ENCODE assay signal across 8 cellular contexts in the genomic region with DNA sequence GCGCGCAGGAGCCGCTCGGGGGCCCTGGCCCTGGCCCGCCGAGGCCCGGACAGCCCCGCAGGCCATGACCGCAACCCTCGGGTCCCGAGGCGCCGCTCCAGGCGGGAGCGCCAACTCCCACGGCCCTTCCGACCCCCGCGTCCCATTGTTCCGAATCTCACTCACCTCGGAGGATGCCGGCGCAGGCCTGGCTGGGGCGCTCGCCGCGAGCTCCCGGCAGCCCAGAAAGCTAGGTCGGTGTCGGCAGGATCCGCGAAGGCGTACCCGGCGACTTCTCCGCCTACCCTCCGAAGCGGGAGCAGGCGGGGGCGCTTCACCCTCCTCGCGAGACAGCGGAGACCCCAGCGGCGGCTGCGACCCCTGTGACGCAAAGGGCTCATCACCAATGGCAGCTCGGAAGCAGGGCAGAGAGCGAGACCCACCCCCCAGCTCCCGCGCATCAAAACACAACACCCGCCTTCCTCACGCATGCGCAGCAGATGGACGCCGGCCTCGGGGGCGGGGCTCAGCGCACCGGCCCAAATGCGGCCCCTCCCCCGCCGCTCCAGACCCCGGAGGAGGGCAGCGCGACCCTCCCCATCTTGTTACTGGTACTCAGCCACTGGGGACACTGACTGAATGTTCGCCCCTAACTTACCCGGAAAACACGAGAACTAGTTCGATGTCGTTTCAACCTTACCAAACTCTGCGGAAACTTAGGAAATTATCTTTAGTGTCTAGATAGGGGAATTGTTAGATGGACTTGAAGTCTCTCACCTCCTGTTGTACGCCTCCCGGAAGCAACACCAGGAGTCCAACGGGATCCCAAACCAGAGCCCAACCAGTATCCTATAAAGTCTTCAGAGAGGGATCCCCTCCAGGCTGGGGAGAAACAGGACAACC. TPM values are rescaled to one million over a fixed set of nuclear protein-coding genes. Genes with fewer than 3 reads are reported as not detected.
DNase-seq lines count a peak whose midpoint lies in the region; ATAC-seq, FAIRE-seq and TF ChIP-seq lines count a peak whose summit lies in the region.

No MANE protein-coding gene starts in this region.

- H2AFZ ChIP-seq in H1 (ENCODE audit: low read length) = 0 out of 2 replicates have a peak overlapping the region, but pooled peaks have one; percentile 17

- peak; percentile 93 for DNase-seq in COR-L47 (lab: John Stamatoyannopoulos, UW)
- peak; percentile 91 for DNase-seq in HT1080 (ENCODE audit: low read depth)
- peak; percentile 67 to 81 for DNase-seq in NOMO-1 (lab: John Stamatoyannopoulos, UW; ENCODE audit: unreplicated experiment in 2 of 2)
- peak; percentile 96 for DNase-seq in activated CD8-positive, alpha-beta memory T cell treated with anti-CD3 and anti-CD28 coated beads, Interleukin-2, amount 10 ng/mL, durations not matched to agents 7 days and 5 days
- DNase-seq in H1 (ENCODE audit: low read depth in 1 of 2, low spot score in 2 of 2) = peak; percentile 95 to 97
- peak; percentile 99 for DNase-seq in mesendoderm
- DNase-seq in stimulated activated CD8-positive, alpha-beta memory T cell treated with anti-CD3 and anti-CD28 coated beads, Interleukin-15, amount 100 ng/mL, for 1 hour (ENCODE audit: low read depth) = peak; percentile 91

- H3K79me2 ChIP-seq in H1 (ENCODE audit: control insufficient read depth in 1 of 2, insufficient read depth in 2 of 2, low read length in 2 of 2) (peaks cover 32 to 62% of the 10 kb centered on the region in 2 experiments), mesendoderm (ENCODE audit: control insufficient read depth, insufficient read depth, low read length) (peaks cover 46% of the 10 kb centered on the region)

- CTCF ChIA-PET in activated CD8-positive, alpha-beta memory T cell treated with anti-CD3 and anti-CD28 coated beads, Interleukin-2, amount 10 ng/mL, durations not matched to agents 7 days and 5 days (lab: Charles Lee) = interaction anchor here (0.7 to 4.9 kb wide), 10 partner anchors 10 to 474 kb away, joined by 3 to 45 read pairs (median 10); partner anchors contain the start of genes DNAJA1, NDUFB6 and RIGI
- CTCF ChIA-PET in H1 (lab: Charles Lee; ENCODE audit: partially characterized antibody) = interaction anchor here (0.6 to 3.8 kb wide), 9 partner anchors 15 to 172 kb away, joined by 3 to 18 read pairs (median 7); partner anchors contain the start of gene RIGI

- no peak overlapping the region for H2AK5ac ChIP-seq in H1 (ENCODE audit: low read depth, low read length)
- H2AK5ac ChIP-seq in mesendoderm (ENCODE audit: low read length) = no peak overlapping the region

- TF ChIP-seq CTCF in H1 (IDR thresholded peaks at IDR 0.05; ENCODE audit: control extremely low read depth in 1 of 3, insufficient read depth in 1 of 3, low read depth in 1 of 3, low read length in 3 of 3) = peak in 1 of 3 experiments; percentile 13; a peak in 1 of 4 replicates

- H2BK15ac ChIP-seq in H1 (ENCODE audit: low read length) (no peak overlapping the region), mesendoderm (replicated peaks; ENCODE audit: low read depth) (no peak overlapping the region)

- H3K4me1 Mint-ChIP-seq in activated CD8-positive, alpha-beta memory T cell treated with anti-CD3 and anti-CD28 coated beads, Interleukin-2, amount 10 ng/mL, durations not matched to agents 7 days and 5 days = peaks cover 33% of the 10 kb centered on the region

- H3K79me1 ChIP-seq in H1 (ENCODE audit: low read depth, low read length) (no peaks in the 10 kb centered on the region; the same call in 1 of the 2 replicates), mesendoderm (ENCODE audit: low read length) (peaks cover 3% of the 10 kb centered on the region)

- TF ChIP-seq POLR2A in H1 (IDR thresholded peaks at IDR 0.05; ENCODE audit: control extremely low read depth in 1 of 2, low read depth in 2 of 2, low read length in 2 of 2) = peak; percentile 49 to 86

- peaks cover 13% of the 10 kb centered on the region for H3K36me3 Mint-ChIP-seq in activated CD8-positive, alpha-beta memory T cell treated with anti-CD3 and anti-CD28 coated beads, Interleukin-2, amount 10 ng/mL, durations not matched to agents 7 days and 5 days

- no peak overlapping the region for H3K4ac ChIP-seq in H1 (replicated peaks; ENCODE audit: insufficient read length, low read depth, low read length)
- peak overlapping the region; percentile 46 for H3K4ac ChIP-seq in mesendoderm (ENCODE audit: low read depth, low read length)

- no peak for TF ChIP-seq RAD21 in H1 (IDR thresholded peaks at IDR 0.05 in 1 of 2, conservative IDR thresholded peaks at IDR 0.05 in 1 of 2; ENCODE audit: low read depth in 2 of 2, low read length in 2 of 2)

- no peaks in the 10 kb centered on the region for H3K9me3 Mint-ChIP-seq in activated CD8-positive, alpha-beta memory T cell treated with anti-CD3 and anti-CD28 coated beads, Interleukin-2, amount 10 ng/mL, durations not matched to agents 7 days and 5 days (ENCODE audit: low read depth)

- H3K9ac ChIP-seq in H1 (replicated peaks in 1 of 4; ENCODE audit: extremely low read depth in 1 of 4, low read depth in 3 of 4, low read length in 3 of 4) (peak overlapping the region; percentile 91 to 97 (median 94)), mesendoderm (ENCODE audit: low read length) (peak overlapping the region; percentile 82)

- no peaks in the 10 kb centered on the region for H3K9me3 ChIP-seq in H1 (ENCODE audit: insufficient read depth in 2 of 2, low read depth in 1 of 2, low read length in 1 of 2)

- ATAC-seq in GM21367 (IDR thresholded peaks at IDR 0.05; ENCODE audit: unreplicated experiment) = peak; percentile 56
- peak; percentile 83 for ATAC-seq in activated CD8-positive, alpha-beta memory T cell treated with anti-CD3 and anti-CD28 coated beads, Interleukin-2, amount 10 ng/mL, durations not matched to agents 7 days and 5 days

- peak overlapping the region; percentile 29 for H4K91ac ChIP-seq in H1 (replicated peaks; ENCODE audit: insufficient read length, low read length)

- no peak for FAIRE-seq in H1 (lab: Jason Lieb, UNC)

- peak overlapping the region; percentile 96 for H3K4me3 Mint-ChIP-seq in activated CD8-positive, alpha-beta memory T cell treated with anti-CD3 and anti-CD28 coated beads, Interleukin-2, amount 10 ng/mL, durations not matched to agents 7 days and 5 days

- H3K27ac Mint-ChIP-seq in activated CD8-positive, alpha-beta memory T cell treated with anti-CD3 and anti-CD28 coated beads, Interleukin-2, amount 10 ng/mL, durations not matched to agents 7 days and 5 days = peak overlapping the region; percentile 98

- no peak overlapping the region for H2BK20ac ChIP-seq in H1 (ENCODE audit: low read length)

- TF ChIP-seq EP300 in H1 (IDR thresholded peaks at IDR 0.05; ENCODE audit: borderline replicate concordance in 1 of 2, low read depth in 2 of 2, low read length in 2 of 2) = peak in 1 of 2 experiments; percentile 9; a peak in 1 of 3 replicates

- H3K27ac ChIP-seq in H1 (ENCODE audit: low read depth, low read length) (peak overlapping the region; percentile 89), mesendoderm (ENCODE audit: low read depth, low read length) (peak overlapping the region; percentile 85)

- POLR2A ChIA-PET in H1 (lab: Charles Lee; ENCODE audit: partially characterized antibody) = interaction anchor here (0.7 to 3.9 kb wide), 12 partner anchors 9 to 474 kb away, joined by 3 to 24 read pairs (median 8); partner anchors contain the start of genes DNAJA1 and NDUFB6

- H2BK5ac ChIP-seq in H1 (ENCODE audit: low read depth, low read length) (peak overlapping the region; percentile 90), mesendoderm (ENCODE audit: low read length) (peak overlapping the region; percentile 2)

- H4K5ac ChIP-seq in H1 (ENCODE audit: insufficient read length, low read depth, low read length) = peak overlapping the region; percentile 54
- H4K5ac ChIP-seq in mesendoderm (ENCODE audit: low read length) = no peak overlapping the region

- H3K36me3 ChIP-seq in H1 (ENCODE audit: control insufficient read depth in 2 of 4, insufficient read depth in 4 of 4, low read length in 3 of 4) (peaks cover 0 to 5% (median 0%) of the 10 kb centered on the region in 4 experiments; a peak in 1 of 8 replicates), mesendoderm (ENCODE audit: control insufficient read depth, insufficient read depth, low read length) (no peaks in the 10 kb centered on the region)

- no peaks in the 10 kb centered on the region for H3K27me3 ChIP-seq in H1 (replicated peaks in 1 of 4; ENCODE audit: control insufficient read depth in 3 of 4, extremely low read depth in 1 of 4, insufficient read depth in 3 of 4, low read length in 3 of 4)
- no peaks in the 10 kb centered on the region for H3K27me3 ChIP-seq in mesendoderm (ENCODE audit: insufficient read depth, low read length, poor library complexity)

- H3K23me2 ChIP-seq in H1 (ENCODE audit: low read depth, low read length) = peaks cover 9% of the 10 kb centered on the region

- H3K4me1 ChIP-seq in H1 (replicated peaks in 1 of 4; ENCODE audit: control insufficient read depth in 3 of 4, insufficient read depth in 4 of 4, low read length in 3 of 4) (peaks cover 0 to 3% (median 0%) of the 10 kb centered on the region in 4 experiments; a peak in 2 of 7 replicates), mesendoderm (ENCODE audit: control insufficient read depth, low read depth, low read length) (no peaks in the 10 kb centered on the region)

- peak overlapping the region; percentile 71; the same call in 1 of the 2 replicates for H2BK12ac ChIP-seq in H1 (ENCODE audit: low read depth, low read length)

- H3K4me3 ChIP-seq in H1 (ENCODE audit: extremely low read depth in 1 of 4, insufficient read depth in 2 of 4, low read depth in 3 of 4, low read length in 4 of 4) (peak overlapping the region; percentile 80 to 97 (median 87)), mesendoderm (ENCODE audit: low read length) (peak overlapping the region; percentile 47)

- peak overlapping the region; percentile 80 to 83 for H3K4me2 ChIP-seq in H1 (ENCODE audit: insufficient read depth in 1 of 2, low read depth in 2 of 2, low read length in 2 of 2)
- peak overlapping the region; percentile 34 for H3K4me2 ChIP-seq in mesendoderm (ENCODE audit: low read length)

- no peak overlapping the region for H3K14ac ChIP-seq in H1 (ENCODE audit: insufficient read length)

- no peak overlapping the region for H3K56ac ChIP-seq in H1 (replicated peaks; ENCODE audit: insufficient read length, low read depth, low read length)
- H3K56ac ChIP-seq in mesendoderm (ENCODE audit: low read length) = peak overlapping the region; percentile 83

- no peak overlapping the region for H3K23ac ChIP-seq in H1 (ENCODE audit: insufficient read length)
- H3K23ac ChIP-seq in mesendoderm (ENCODE audit: low read length) = no peak overlapping the region

- H3K18ac ChIP-seq in H1 (ENCODE audit: extremely low read depth, low read length) (peak overlapping the region; percentile 68; the same call in 1 of the 2 replicates), mesendoderm (ENCODE audit: low read length) (peak overlapping the region; percentile 68)

- H2BK120ac ChIP-seq in H1 (replicated peaks; ENCODE audit: low read depth, low read length) = no peak overlapping the region
- H2BK120ac ChIP-seq in mesendoderm (ENCODE audit: low read depth, low read length) = peak overlapping the region; percentile 31

- H3K27me3 Mint-ChIP-seq in activated CD8-positive, alpha-beta memory T cell treated with anti-CD3 and anti-CD28 coated beads, Interleukin-2, amount 10 ng/mL, durations not matched to agents 7 days and 5 days = no peaks in the 10 kb centered on the region

- H4K8ac ChIP-seq in H1 (ENCODE audit: extremely low read depth, insufficient read depth, low read length) (peak overlapping the region; percentile 94; the same call in 1 of the 2 replicates), mesendoderm (ENCODE audit: low read depth, low read length) (peak overlapping the region; percentile 87)

- WGBS in H1 (ENCODE audit: extremely low coverage in 1 of 2, insufficient coverage in 1 of 2, insufficient read length in 1 of 2, insufficient replicate concordance in 2 of 2, low coverage in 1 of 2, low lambda C conversion rate in 2 of 2, missing lambda C conversion rate in 1 of 2), 2 experiments = 0% methylated on average over 70 of the region's 75 CpGs; no CpG with 5 or more reads in 1 of the 2 experiments
- no CpG with 5 or more reads among the region's 75 CpGs for WGBS in mesendoderm (ENCODE audit: extremely low coverage, insufficient coverage, low lambda C conversion rate)

- peaks cover 11 to 15% of the 10 kb centered on the region in 2 experiments for H4K20me1 ChIP-seq in H1 (replicated peaks in 1 of 2; ENCODE audit: control insufficient read depth in 1 of 2, insufficient read depth in 2 of 2, low read length in 2 of 2)

RNA-seq across cellular contexts. Expression of gene SMIM27, which starts 1.3 kb away (rescaled TPM):
- 9.2 and 12.1 TPM in 2 replicates for total RNA-seq in HT1080 (2014; rRNA removed; shearing (Covaris generic))
- 2.9 and 5.2 TPM in 2 replicates for polyA plus RNA-seq in HT1080 (2015; cell fraction: cytosol; rRNA removed)
- polyA plus RNA-seq in HT1080 (2015; cell fraction: nucleus; rRNA removed) = 0.60 and 1.9 TPM in 2 replicates
- total RNA-seq in activated CD8-positive, alpha-beta memory T cell treated with anti-CD3 and anti-CD28 coated beads, Interleukin-2, amount 10 ng/mL, durations not matched to agents 7 days and 5 days = 10 to 100 TPM; 20.8 to 22.2 TPM
- 15.8 and 18.1 TPM in 2 replicates for total RNA-seq in H1 (2021; fragmentation: NEBNext Ultra II Directional; extraction: Animal tissue kit (Norgen Biotek cat#: 25700))
- 3.6 and 4.3 TPM in 2 replicates for polyA plus RNA-seq in H1 (2011; rRNA removed)
- 6.0 TPM for polyA plus RNA-seq in H1 (2011; cell fraction: cytosol; rRNA removed)
- 9.2 TPM for polyA plus RNA-seq in H1 (2011; cell fraction: nucleus; rRNA removed)
- polyA plus RNA-seq in H1 (2012, experiment 1 of 2) = 16.2 to 37.6 TPM (median 29.0 TPM) in 4 replicates
- polyA plus RNA-seq in H1 (2012, experiment 2 of 2) = 23.2 TPM
- polyA plus RNA-seq in H1 (2013, experiment 1 of 2) = 31.7 TPM
- 30.1 TPM for polyA plus RNA-seq in H1 (2013, experiment 2 of 2)
- 1.3 and 2.4 TPM in 2 replicates for polyA minus RNA-seq in H1 (2011; rRNA and poly(A)+ RNA removed)
- polyA minus RNA-seq in H1 (2011; cell fraction: cytosol; rRNA and poly(A)+ RNA removed) = 5.6 TPM
- polyA minus RNA-seq in H1 (2011; cell fraction: nucleus; rRNA and poly(A)+ RNA removed) = 6.8 TPM
- 25.4 TPM for polyA plus RNA-seq in mesendoderm (2013, experiment 1 of 2)
- polyA plus RNA-seq in mesendoderm (2013, experiment 2 of 2) = 24.7 TPM

RNA-seq across cellular contexts. Expression of gene TOPORS, which starts 1.5 kb away (rescaled TPM):
- total RNA-seq in HT1080 (2014; rRNA removed; shearing (Covaris generic)) = 20.8 and 27.0 TPM in 2 replicates
- 12.2 and 15.1 TPM in 2 replicates for polyA plus RNA-seq in HT1080 (2015; cell fraction: cytosol; rRNA removed)
- polyA plus RNA-seq in HT1080 (2015; cell fraction: nucleus; rRNA removed) = 29.8 and 29.9 TPM in 2 replicates
- total RNA-seq in activated CD8-positive, alpha-beta memory T cell treated with anti-CD3 and anti-CD28 coated beads, Interleukin-2, amount 10 ng/mL, durations not matched to agents 7 days and 5 days = 10 to 100 TPM; 12.1 to 15.2 TPM
- total RNA-seq in H1 (2021; fragmentation: NEBNext Ultra II Directional; extraction: Animal tissue kit (Norgen Biotek cat#: 25700)) = 26.9 and 30.7 TPM in 2 replicates
- 7.9 and 10.3 TPM in 2 replicates for polyA plus RNA-seq in H1 (2011; rRNA removed)
- polyA plus RNA-seq in H1 (2011; cell fraction: cytosol; rRNA removed) = 15.7 TPM
- 7.2 TPM for polyA plus RNA-seq in H1 (2011; cell fraction: nucleus; rRNA removed)
- polyA plus RNA-seq in H1 (2012, experiment 1 of 2) = 14.6 to 24.7 TPM (median 16.4 TPM) in 4 replicates
- polyA plus RNA-seq in H1 (2012, experiment 2 of 2) = 1.0 TPM
- 33.6 TPM for polyA plus RNA-seq in H1 (2013, experiment 1 of 2)
- polyA plus RNA-seq in H1 (2013, experiment 2 of 2) = 32.3 TPM
- 33.0 and 45.2 TPM in 2 replicates for polyA minus RNA-seq in H1 (2011; rRNA and poly(A)+ RNA removed)
- polyA minus RNA-seq in H1 (2011; cell fraction: cytosol; rRNA and poly(A)+ RNA removed) = 18.3 TPM
- polyA minus RNA-seq in H1 (2011; cell fraction: nucleus; rRNA and poly(A)+ RNA removed) = 36.2 TPM
- 35.6 TPM for polyA plus RNA-seq in mesendoderm (2013, experiment 1 of 2)
- polyA plus RNA-seq in mesendoderm (2013, experiment 2 of 2) = 35.5 TPM

RNA-seq across cellular contexts. Expression of gene NDUFB6, which starts 22.1 kb away (rescaled TPM):
- 101 and 142 TPM in 2 replicates for total RNA-seq in HT1080 (2014; rRNA removed; shearing (Covaris generic))
- polyA plus RNA-seq in HT1080 (2015; cell fraction: cytosol; rRNA removed) = 125 and 127 TPM in 2 replicates
- polyA plus RNA-seq in HT1080 (2015; cell fraction: nucleus; rRNA removed) = 55.5 and 66.4 TPM in 2 replicates
- 10 to 100 TPM; 48.7 to 56.6 TPM for total RNA-seq in activated CD8-positive, alpha-beta memory T cell treated with anti-CD3 and anti-CD28 coated beads, Interleukin-2, amount 10 ng/mL, durations not matched to agents 7 days and 5 days
- 61.4 and 62.5 TPM in 2 replicates for total RNA-seq in H1 (2021; fragmentation: NEBNext Ultra II Directional; extraction: Animal tissue kit (Norgen Biotek cat#: 25700))
- polyA plus RNA-seq in H1 (2011; rRNA removed) = 43.6 and 55.8 TPM in 2 replicates
- polyA plus RNA-seq in H1 (2011; cell fraction: cytosol; rRNA removed) = 62.6 TPM
- polyA plus RNA-seq in H1 (2011; cell fraction: nucleus; rRNA removed) = 18.0 TPM
- polyA plus RNA-seq in H1 (2012, experiment 1 of 2) = 42.1 to 62.5 TPM (median 50.8 TPM) in 4 replicates
- 45.8 TPM for polyA plus RNA-seq in H1 (2012, experiment 2 of 2)
- 79.7 TPM for polyA plus RNA-seq in H1 (2013, experiment 1 of 2)
- 80.0 TPM for polyA plus RNA-seq in H1 (2013, experiment 2 of 2)
- 3.6 and 4.3 TPM in 2 replicates for polyA minus RNA-seq in H1 (2011; rRNA and poly(A)+ RNA removed)
- 42.2 TPM for polyA minus RNA-seq in H1 (2011; cell fraction: cytosol; rRNA and poly(A)+ RNA removed)
- polyA minus RNA-seq in H1 (2011; cell fraction: nucleus; rRNA and poly(A)+ RNA removed) = 11.8 TPM
- polyA plus RNA-seq in mesendoderm (2013, experiment 1 of 2) = 95.9 TPM
- polyA plus RNA-seq in mesendoderm (2013, experiment 2 of 2) = 91.7 TPM

RNA-seq across cellular contexts. Expression of gene RIGI, which starts 24.9 kb away (rescaled TPM):
- total RNA-seq in HT1080 (2014; rRNA removed; shearing (Covaris generic)) = 7.3 TPM in 2 replicates
- polyA plus RNA-seq in HT1080 (2015; cell fraction: cytosol; rRNA removed) = 5.1 and 6.0 TPM in 2 replicates
- polyA plus RNA-seq in HT1080 (2015; cell fraction: nucleus; rRNA removed) = 14.6 and 15.9 TPM in 2 replicates
- total RNA-seq in activated CD8-positive, alpha-beta memory T cell treated with anti-CD3 and anti-CD28 coated beads, Interleukin-2, amount 10 ng/mL, durations not matched to agents 7 days and 5 days = 10 to 100 TPM; 27.1 to 40.0 TPM
- 6.6 and 6.7 TPM in 2 replicates for total RNA-seq in H1 (2021; fragmentation: NEBNext Ultra II Directional; extraction: Animal tissue kit (Norgen Biotek cat#: 25700))
- polyA plus RNA-seq in H1 (2011; rRNA removed) = 1.5 and 3.1 TPM in 2 replicates
- 3.1 TPM for polyA plus RNA-seq in H1 (2011; cell fraction: cytosol; rRNA removed)
- polyA plus RNA-seq in H1 (2011; cell fraction: nucleus; rRNA removed) = 1.5 TPM
- 4.3 to 10.0 TPM (median 5.9 TPM) in 4 replicates for polyA plus RNA-seq in H1 (2012, experiment 1 of 2)
- 0.31 TPM for polyA plus RNA-seq in H1 (2012, experiment 2 of 2)
- 5.4 TPM for polyA plus RNA-seq in H1 (2013, experiment 1 of 2)
- polyA plus RNA-seq in H1 (2013, experiment 2 of 2) = 5.2 TPM
- 4.2 and 5.3 TPM in 2 replicates for polyA minus RNA-seq in H1 (2011; rRNA and poly(A)+ RNA removed)
- 3.2 TPM for polyA minus RNA-seq in H1 (2011; cell fraction: cytosol; rRNA and poly(A)+ RNA removed)
- 6.2 TPM for polyA minus RNA-seq in H1 (2011; cell fraction: nucleus; rRNA and poly(A)+ RNA removed)
- 4.8 TPM for polyA plus RNA-seq in mesendoderm (2013, experiment 1 of 2)
- polyA plus RNA-seq in mesendoderm (2013, experiment 2 of 2) = 4.4 TPM

Comparison
In these comparisons a context has a peak if more than half of its experiments do, and no peak if none do; other contexts are left out.
1. Peak in every context shown above with its lines: DNase-seq, ATAC-seq, H3K4me3 ChIP-seq and H3K27ac ChIP-seq.